ENCODE assay signal across 14 cellular contexts in the genomic region with DNA sequence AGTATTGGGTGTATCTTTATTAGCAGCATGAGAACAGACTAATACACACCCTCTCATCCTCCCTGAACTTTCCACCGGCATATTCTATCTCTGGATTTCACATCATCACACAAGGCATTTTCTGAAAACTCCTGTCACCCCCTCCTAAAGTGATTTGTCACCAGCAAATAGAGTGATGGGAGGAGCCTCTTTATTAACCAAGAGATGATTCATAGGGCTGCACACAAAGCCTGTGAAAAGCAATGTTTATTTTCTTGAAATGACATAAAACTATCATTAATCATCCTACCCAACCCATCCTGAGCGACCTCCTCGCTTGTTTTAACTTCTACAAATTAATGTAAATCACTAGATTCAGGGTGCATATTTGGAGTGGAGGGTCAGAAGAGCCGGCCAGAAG.
DNase-seq lines count a peak whose midpoint lies in the region; ATAC-seq and TF ChIP-seq lines count a peak whose summit lies in the region.
"Had no signal": no experiment of that assay in that cellular context is flagged by ENCODE, and none has a peak within 500 bp of the region (broad histone marks: within the 10 kb centered on the region; RNA-seq: fewer than 3 reads in every experiment).

No MANE protein-coding gene starts in this region.

- in situ Hi-C loops in mammary epithelial cell (cut with MboI; ENCODE audit: low sequenced_read_pairs in 2 of 2): loop anchor here in 1 of 2 donors (25.0 kb wide), 1 partner anchor 432 kb away; no protein-coding TSS in a partner anchor

- H3K4me1 ChIP-seq in mammary epithelial cell (ENCODE audit: insufficient read depth, low read length) (peaks cover 9% of the 10 kb centered on the region), mesenchymal stem cell (ENCODE audit: control insufficient read depth, insufficient read depth, low read depth, low read length) (no peaks in the 10 kb centered on the region)

- no peaks in the 10 kb centered on the region for H3K4me1 Mint-ChIP-seq in CD4-positive, alpha-beta T cell (ENCODE audit: low read depth)
- H3K4me1 Mint-ChIP-seq: activated CD8-positive, alpha-beta memory T cell treated with anti-CD3 and anti-CD28 coated beads, Interleukin-2, amount 10 ng/mL, durations not matched to agents 7 days and 5 days had no signal

- H3K23ac ChIP-seq in mesenchymal stem cell (ENCODE audit: low read length in 2 of 2): no peak overlapping the region

- H3K36me3 Mint-ChIP-seq in CD4-positive, alpha-beta T cell (ENCODE audit: low read depth): no peaks in the 10 kb centered on the region
- H3K36me3 Mint-ChIP-seq: activated CD8-positive, alpha-beta memory T cell treated with anti-CD3 and anti-CD28 coated beads, Interleukin-2, amount 10 ng/mL, durations not matched to agents 7 days and 5 days; brain had no signal

- H3K36me3 ChIP-seq in mammary epithelial cell (ENCODE audit: insufficient read depth, low read length): no peaks in the 10 kb centered on the region
- no peaks in the 10 kb centered on the region for H3K36me3 ChIP-seq in mesenchymal stem cell (ENCODE audit: control insufficient read depth in 1 of 2, insufficient read depth in 2 of 2, low read depth in 1 of 2, low read length in 2 of 2)

- H3K14ac ChIP-seq in mesenchymal stem cell (ENCODE audit: low read length in 2 of 2): no peak overlapping the region

- no peak overlapping the region for H2BK5ac ChIP-seq in mesenchymal stem cell (ENCODE audit: low read depth, low read length, poor library complexity, severe bottlenecking)

- H2AK5ac ChIP-seq in mesenchymal stem cell (ENCODE audit: low read length, severe bottlenecking): no peak overlapping the region

- H3K9me3 Mint-ChIP-seq in CD4-positive, alpha-beta T cell: no peaks in the 10 kb centered on the region

- H3K4me2 ChIP-seq in mammary epithelial cell (ENCODE audit: insufficient read depth, low read depth, low read length) (peak overlapping the region; percentile 31), mesenchymal stem cell (ENCODE audit: low read length, poor library complexity, severe bottlenecking) (no peak overlapping the region)

- H3K4me3 Mint-ChIP-seq in CD4-positive, alpha-beta T cell: no peak overlapping the region
- H3K4me3 Mint-ChIP-seq: activated CD8-positive, alpha-beta memory T cell treated with anti-CD3 and anti-CD28 coated beads, Interleukin-2, amount 10 ng/mL, durations not matched to agents 7 days and 5 days; brain had no signal

- no peak overlapping the region for H2BK12ac ChIP-seq in mesenchymal stem cell (ENCODE audit: low read length in 2 of 2)

- no peak overlapping the region for H3K27ac Mint-ChIP-seq in CD4-positive, alpha-beta T cell
- H3K27ac Mint-ChIP-seq: activated CD8-positive, alpha-beta memory T cell treated with anti-CD3 and anti-CD28 coated beads, Interleukin-2, amount 10 ng/mL, durations not matched to agents 7 days and 5 days had no signal

- H3K4me3 ChIP-seq in mammary epithelial cell (replicated peaks in 1 of 3; ENCODE audit: insufficient read depth in 1 of 3, low read depth in 2 of 3, low read length in 3 of 3): no peak overlapping the region
- no peak overlapping the region for H3K4me3 ChIP-seq in mesenchymal stem cell (ENCODE audit: insufficient read depth in 1 of 2, low read depth in 1 of 2, low read length in 2 of 2)

- dilution Hi-C loops in mammary epithelial cell (cut with HindIII; ENCODE audit: low sequenced_read_pairs): no loop called here

- no TSS peak for BruUV-seq in mammary epithelial cell (replicated peaks; lab: Mats Ljungman, UMichigan)

- no peak overlapping the region for H2BK120ac ChIP-seq in mesenchymal stem cell (ENCODE audit: low read depth, low read length)

- H3K27me3 Mint-ChIP-seq in CD4-positive, alpha-beta T cell: no peaks in the 10 kb centered on the region

- no peak overlapping the region for H3K18ac ChIP-seq in mesenchymal stem cell (ENCODE audit: low read depth in 1 of 2, low read length in 2 of 2)

- no peaks in the 10 kb centered on the region for H3K27me3 ChIP-seq in mammary epithelial cell (ENCODE audit: insufficient read depth, low read length)
- peaks cover 0 to 25% of the 10 kb centered on the region in 2 experiments for H3K27me3 ChIP-seq in mesenchymal stem cell (ENCODE audit: control insufficient read depth in 1 of 2, insufficient read depth in 1 of 2, low read length in 2 of 2)
- H3K27me3 ChIP-seq in CD4-positive, alpha-beta T cell (ENCODE audit: control insufficient read depth, insufficient read depth, low read length): no peaks in the 10 kb centered on the region

- no peak overlapping the region for H4K91ac ChIP-seq in mesenchymal stem cell (ENCODE audit: low read length)

- 69% methylated on average over 4 of the region's 4 CpGs for WGBS in mammary epithelial cell (ENCODE audit: low coverage, missing lambda C conversion rate)
- WGBS in mesenchymal stem cell: 63% methylated on average over 1 of the region's 4 CpGs

- TF ChIP-seq CTCF in mammary epithelial cell (conservative IDR thresholded peaks at IDR 0.05 in 1 of 2, IDR thresholded peaks at IDR 0.05 in 1 of 2; ENCODE audit: extremely low read depth in 1 of 2, insufficient read depth in 1 of 2, low read depth in 1 of 2, low read length in 2 of 2): no peak
- no peak for TF ChIP-seq CTCF in CD4-positive, alpha-beta T cell (IDR thresholded peaks at IDR 0.05)

- intact Hi-C loops in mammary epithelial cell (cut with micrococcal nuclease): loop anchor here (10.0 kb wide), 1 partner anchor 225 kb away; no protein-coding TSS in a partner anchor
- intact Hi-C loops in CD4-positive, alpha-beta T cell (cut with DNase I, micrococcal nuclease): no loop called here

- H3K9me3 ChIP-seq in mammary epithelial cell (replicated peaks; ENCODE audit: insufficient read depth, low read length) (no peaks in the 10 kb centered on the region), mesenchymal stem cell (ENCODE audit: control insufficient read depth, low read length) (peaks cover 3% of the 10 kb centered on the region)
- no peaks in the 10 kb centered on the region for H3K9me3 ChIP-seq in CD4-positive, alpha-beta T cell (ENCODE audit: control insufficient read depth, low read length)

- H2AFZ ChIP-seq in mammary epithelial cell (ENCODE audit: low read depth, low read length) (no peak overlapping the region), mesenchymal stem cell (ENCODE audit: low read depth, low read length) (no peak overlapping the region)

- POLR2A ChIA-PET in CD4-positive, alpha-beta T cell (lab: Charles Lee): no interaction called here

- no peak overlapping the region for H4K8ac ChIP-seq in mesenchymal stem cell (ENCODE audit: low read length)

- no peaks in the 10 kb centered on the region for H4K20me1 ChIP-seq in mammary epithelial cell (ENCODE audit: insufficient read depth, low read length)

- H3K27ac ChIP-seq in mammary epithelial cell (ENCODE audit: insufficient read depth, low read depth, low read length): no peak overlapping the region
- no peak overlapping the region for H3K27ac ChIP-seq in mesenchymal stem cell (ENCODE audit: low read length, poor library complexity, severe bottlenecking)
- H3K27ac ChIP-seq in CD4-positive, alpha-beta T cell (ENCODE audit: low read depth, low read length): no peak overlapping the region

- H3K9ac ChIP-seq in mammary epithelial cell (ENCODE audit: insufficient read depth, low read length): no peak overlapping the region
- H3K9ac ChIP-seq in mesenchymal stem cell (ENCODE audit: low read length): no peak overlapping the region

- no peaks in the 10 kb centered on the region for H3K79me1 ChIP-seq in mesenchymal stem cell (replicated peaks; ENCODE audit: low read length, poor library complexity, severe bottlenecking)

- peak; percentile 87 for DNase-seq in EH (ENCODE audit: low read depth)
- DNase-seq in M059J (ENCODE audit: low read depth): peak; percentile 93
- peak; percentile 42 for DNase-seq in mammary epithelial cell
- peak; percentile 69 for DNase-seq in mesenchymal stem cell
- DNase-seq in CD4-positive, alpha-beta T cell: no peak
- no peak for DNase-seq in AML-193 (lab: John Stamatoyannopoulos, UW)
- DNase-seq: activated CD4-positive, CD25-positive, alpha-beta regulatory T cell treated with anti-CD3 and anti-CD28 coated beads, Interleukin-2, amount 50 U/mL, for 72 hours; activated CD8-positive, alpha-beta memory T cell treated with anti-CD3 and anti-CD28 coated beads, Interleukin-2, amount 10 ng/mL, durations not matched to agents 7 days and 5 days; activated naive CD4-positive, alpha-beta T cell; DMS53; NCI-H1092; SHP77 treated with DMSO at 0.1 percent for 48 hours had no signal

- H2BK15ac ChIP-seq in mesenchymal stem cell (ENCODE audit: low read depth, poor library complexity, severe bottlenecking): no peak overlapping the region

- H3K4ac ChIP-seq in mesenchymal stem cell (ENCODE audit: low read depth in 1 of 2, low read length in 2 of 2): no peak overlapping the region

- no peak for ATAC-seq in GM19035 (IDR thresholded peaks at IDR 0.05; ENCODE audit: unreplicated experiment)
- ATAC-seq in CD4-positive, alpha-beta T cell (ENCODE audit: poor library complexity): no peak
- ATAC-seq: activated CD8-positive, alpha-beta memory T cell treated with anti-CD3 and anti-CD28 coated beads, Interleukin-2, amount 10 ng/mL, durations not matched to agents 7 days and 5 days had no signal

- no peaks in the 10 kb centered on the region for H3K79me2 ChIP-seq in mammary epithelial cell (ENCODE audit: insufficient read depth, low read length)

- CTCF ChIA-PET in mammary epithelial cell (lab: Charles Lee; ENCODE audit: low non-redundant PET): no interaction called here
- CTCF ChIA-PET in CD4-positive, alpha-beta T cell (lab: Charles Lee): no interaction called here

Comparison
In these comparisons a context has a peak if more than half of its experiments do, and no peak if none do; other contexts are left out.
1. DNase-seq: peak in EH (single experiment), M059J (single experiment), mammary epithelial cell (single experiment) and mesenchymal stem cell (single experiment); none in CD4-positive, alpha-beta T cell (0 of 10) and AML-193 (0 of 2).